In the genomic region with DNA sequence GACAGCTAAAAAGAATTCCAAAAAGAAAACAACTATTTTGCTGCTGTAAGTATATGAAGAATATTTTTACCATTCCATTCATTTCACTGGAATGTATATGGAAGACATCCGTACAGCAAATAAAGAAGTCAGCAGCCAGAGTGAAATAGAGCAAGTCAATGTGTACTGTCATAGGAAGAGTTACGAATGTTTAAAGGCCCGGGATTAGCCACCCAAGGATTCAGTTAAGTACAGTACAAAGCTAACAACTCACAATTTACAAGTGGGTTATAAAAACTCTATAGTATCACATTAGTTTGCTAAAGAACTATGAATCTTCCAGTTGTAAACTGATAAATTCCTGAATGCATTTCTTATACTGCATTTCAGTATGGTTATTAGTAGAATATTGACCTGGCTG, we compare ENCODE assay signal across 24 cellular contexts.
"Had no signal": no experiment of that assay in that cellular context is flagged by ENCODE, and none has a peak within 500 bp of the region (broad histone marks: within the 10 kb centered on the region; RNA-seq: fewer than 3 reads in every experiment).

No MANE protein-coding gene starts in this region.

- DNase-seq: activated CD4-positive, alpha-beta T cell treated with anti-CD3 and anti-CD28 coated beads for 1 hour; activated CD4-positive, alpha-beta T cell treated with anti-CD3 and anti-CD28 coated beads, Interleukin-2, amount 50 U/mL, for 1 hour; activated CD8-positive, alpha-beta T cell treated with anti-CD3 and anti-CD28 coated beads for 36 hours; activated effector memory CD4-positive, alpha-beta T cell treated with Interleukin-2 at 50 U/mL for 16 hours; activated naive CD4-positive, alpha-beta T cell treated with anti-CD3 and anti-CD28 coated beads for 36 hours; activated naive CD8-positive, alpha-beta T cell treated with anti-CD3 and anti-CD28 coated beads, Interleukin-2, amount 10 ng/mL, durations not matched to agents 7 days and 5 days; activated T-cell treated with anti-CD3 and anti-CD28 coated beads, Interleukin-2, amount 50 U/mL, for 48 hours; cortex of kidney; effector memory CD8-positive, alpha-beta T cell; foreskin fibroblast; kidney glomerular epithelial cell; left lung; psoas muscle; stimulated activated CD4-positive, alpha-beta T cell treated with anti-CD3 and anti-CD28 coated beads, Interleukin-15, amount 100 ng/mL, for 24 hours; stimulated activated CD4-positive, alpha-beta T cell treated with anti-CD3 and anti-CD28 coated beads, Interleukin-2, amount 100 ng/mL, for 24 hours; stimulated activated naive B cell treated with anti-CD40 and anti-IgM and Interleukin-4, amounts not matched to agents 10 μg/mL and 1 μg/mL and 100 μg/mL, for 72 hours; stomach; thyroid gland; upper lobe of left lung had no signal

- H3K4me1 ChIP-seq: left lung, psoas muscle, thyroid gland, upper lobe of left lung, vagina had no signal

- H3K9me3 ChIP-seq: left lung, psoas muscle, stomach, thyroid gland, upper lobe of left lung, vagina had no signal

- ATAC-seq: activated CD8-positive, alpha-beta T cell treated with anti-CD3 and anti-CD28 coated beads for 36 hours; effector memory CD8-positive, alpha-beta T cell; left lung; natural killer cell treated with Interleukin-12 subunit alpha and Interleukin-12 subunit beta and Interleukin-15 and Interleukin-18, amount 100 ng/mL, for 72 hours; psoas muscle; stimulated activated naive B cell treated with anti-CD40 and anti-IgM and Interleukin-4, amounts not matched to agents 10 μg/mL and 1 μg/mL and 100 μg/mL, for 72 hours; WTC11 had no signal

- FAIRE-seq: astrocyte had no signal

- H3K27ac ChIP-seq: left lung, psoas muscle, stomach, thyroid gland, upper lobe of left lung, vagina had no signal

- H3K4me3 ChIP-seq: left lung, lung, psoas muscle, stomach, thyroid gland, upper lobe of left lung, vagina had no signal

- H3K27me3 ChIP-seq: left lung, stomach, thyroid gland, vagina had no signal
